12 cellular contexts compared by ENCODE assay signal in the genomic region with DNA sequence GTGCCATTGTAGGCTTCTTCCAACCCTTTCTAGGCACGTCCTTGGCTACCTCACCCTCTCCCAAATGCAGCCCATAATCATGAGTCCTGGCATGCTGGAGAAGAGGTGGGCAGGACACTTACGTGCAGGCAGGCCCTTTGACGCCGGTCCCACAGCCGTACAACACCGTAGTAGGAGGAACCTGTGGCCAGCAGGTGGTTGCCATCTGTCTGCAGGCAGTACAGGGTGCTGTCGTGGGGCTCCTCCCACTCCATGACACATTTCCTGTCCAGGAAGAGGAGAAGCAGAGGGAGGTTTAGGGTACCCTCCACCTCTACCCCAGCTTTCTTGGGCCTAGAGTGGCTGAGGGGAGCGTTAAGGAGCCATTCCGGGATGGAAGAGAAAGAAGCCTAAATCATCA. TPM values are rescaled to one million over a fixed set of nuclear protein-coding genes. Genes with fewer than 3 reads are reported as not detected.
DNase-seq lines count a peak whose midpoint lies in the region; ATAC-seq and TF ChIP-seq lines count a peak whose summit lies in the region.
"Had no signal": no experiment of that assay in that cellular context is flagged by ENCODE, and none has a peak within 500 bp of the region (broad histone marks: within the 10 kb centered on the region; RNA-seq: fewer than 3 reads in every experiment).

No MANE protein-coding gene starts in this region.

- no peaks in the 10 kb centered on the region for H3K4me1 ChIP-seq in ovary (ENCODE audit: insufficient read depth)

- TF ChIP-seq POLR2A in ovary (IDR thresholded peaks at IDR 0.05) = no peak

- H3K9me3 Mint-ChIP-seq in activated naive CD8-positive, alpha-beta T cell treated with anti-CD3 and anti-CD28 coated beads, Interleukin-2, amount 10 ng/mL, durations not matched to agents 7 days and 5 days = no peaks in the 10 kb centered on the region
- H3K9me3 Mint-ChIP-seq in nephron progenitor cell = no peaks in the 10 kb centered on the region

- H3K36me3 Mint-ChIP-seq in activated naive CD8-positive, alpha-beta T cell treated with anti-CD3 and anti-CD28 coated beads, Interleukin-2, amount 10 ng/mL, durations not matched to agents 7 days and 5 days = peaks cover 4% of the 10 kb centered on the region
- peaks cover 35% of the 10 kb centered on the region for H3K36me3 Mint-ChIP-seq in nephron progenitor cell (ENCODE audit: low read depth)

- no peak for TF ChIP-seq EP300 in ovary (IDR thresholded peaks at IDR 0.05)

- no peaks in the 10 kb centered on the region for H3K9me3 ChIP-seq in ovary

- no peaks in the 10 kb centered on the region for H3K27me3 Mint-ChIP-seq in activated naive CD8-positive, alpha-beta T cell treated with anti-CD3 and anti-CD28 coated beads, Interleukin-2, amount 10 ng/mL, durations not matched to agents 7 days and 5 days
- no peaks in the 10 kb centered on the region for H3K27me3 Mint-ChIP-seq in nephron progenitor cell (ENCODE audit: low read depth, poor library complexity)

- no peak overlapping the region for H3K27ac ChIP-seq in ovary

- no peak overlapping the region for H3K4me3 ChIP-seq in ovary

- POLR2A ChIA-PET in activated naive CD8-positive, alpha-beta T cell treated with anti-CD3 and anti-CD28 coated beads, Interleukin-2, amount 10 ng/mL, durations not matched to agents 7 days and 5 days (lab: Charles Lee) = no interaction called here

- intact Hi-C loops in ovary (cut with DNase I) = no loop called here

- H3K27me3 ChIP-seq in ovary = no peaks in the 10 kb centered on the region

- H3K36me3 ChIP-seq in ovary = peaks cover 2% of the 10 kb centered on the region

- no peak for TF ChIP-seq CTCF in nephron progenitor cell (IDR thresholded peaks at IDR 0.05)
- no peak for TF ChIP-seq CTCF in ovary (IDR thresholded peaks at IDR 0.05)
- no peak for TF ChIP-seq CTCF in GM20000 (IDR thresholded peaks at IDR 0.05; ENCODE audit: extremely low read depth, missing control alignments)

- peaks cover 6% of the 10 kb centered on the region for H3K4me1 Mint-ChIP-seq in activated naive CD8-positive, alpha-beta T cell treated with anti-CD3 and anti-CD28 coated beads, Interleukin-2, amount 10 ng/mL, durations not matched to agents 7 days and 5 days
- peaks cover 69% of the 10 kb centered on the region for H3K4me1 Mint-ChIP-seq in nephron progenitor cell

- ATAC-seq in activated CD4-positive, CD25-positive, alpha-beta regulatory T cell treated with anti-CD3 and anti-CD28 coated beads, Interleukin-2, amount 50 U/mL, for 24 hours = peak; percentile 41 to 58
- peak; percentile 63 for ATAC-seq in activated naive CD8-positive, alpha-beta T cell treated with anti-CD3 and anti-CD28 coated beads, Interleukin-2, amount 10 ng/mL, durations not matched to agents 7 days and 5 days (ENCODE audit: low read depth)

- in situ Hi-C loops in KBM-7 (cut with MboI; ENCODE audit: low pct_unique_long_range_greater_than_20kb, low sequenced_read_pairs) = no loop called here

- no peak overlapping the region for H3K4me3 Mint-ChIP-seq in activated naive CD8-positive, alpha-beta T cell treated with anti-CD3 and anti-CD28 coated beads, Interleukin-2, amount 10 ng/mL, durations not matched to agents 7 days and 5 days
- H3K4me3 Mint-ChIP-seq in nephron progenitor cell = no peak overlapping the region

- H3K27ac Mint-ChIP-seq in activated naive CD8-positive, alpha-beta T cell treated with anti-CD3 and anti-CD28 coated beads, Interleukin-2, amount 10 ng/mL, durations not matched to agents 7 days and 5 days = peak overlapping the region; percentile 82
- peak overlapping the region; percentile 91 for H3K27ac Mint-ChIP-seq in nephron progenitor cell

- no peak for DNase-seq in activated CD4-positive, CD25-positive, alpha-beta regulatory T cell treated with anti-CD3 and anti-CD28 coated beads, Interleukin-2, amount 50 U/mL, for 72 hours
- DNase-seq in KBM-7 = peak; percentile 25
- peak; percentile 32 for DNase-seq in activated naive CD8-positive, alpha-beta T cell treated with anti-CD3 and anti-CD28 coated beads, Interleukin-2, amount 10 ng/mL, durations not matched to agents 7 days and 5 days
- no peak for DNase-seq in nephron progenitor cell
- DNase-seq in ovary = no peak
- DNase-seq in NCI-H446 treated with DMSO at 0.1 percent for 48 hours (lab: John Stamatoyannopoulos, UW) = no peak
- no peak for DNase-seq in GM20000 (ENCODE audit: low spot score)
- DNase-seq: cortex of kidney, glutamatergic neuron, mesendoderm, NCI-H524 treated with DMSO at 0.1 percent for 48 hours had no signal

- WGBS in ovary, 3 donors = 43 to 67% (median 51%) methylated on average over 9 of the region's 9 CpGs

RNA-seq across cellular contexts. Expression of a gene that starts 23.4 kb away (rescaled TPM):
- total RNA-seq in activated naive CD8-positive, alpha-beta T cell treated with anti-CD3 and anti-CD28 coated beads, Interleukin-2, amount 10 ng/mL, durations not matched to agents 7 days and 5 days = 1 to 10 TPM; 4.0 to 5.5 TPM
- 10 to 100 TPM; 12.9 to 48.3 (median 18.3) TPM for total RNA-seq in ovary
- 10 to 100 TPM; 21.7 to 29.5 TPM for polyA plus RNA-seq in ovary

RNA-seq across cellular contexts. Expression of a gene that starts 23.4 kb away (rescaled TPM):
- total RNA-seq in activated naive CD8-positive, alpha-beta T cell treated with anti-CD3 and anti-CD28 coated beads, Interleukin-2, amount 10 ng/mL, durations not matched to agents 7 days and 5 days = 10 to 100 TPM; 34.9 to 37.7 TPM
- total RNA-seq in ovary = 10 to 100 TPM; 21.9 to 33.8 (median 31.0) TPM
- 10 to 100 TPM; 17.3 to 31.9 TPM for polyA plus RNA-seq in ovary

Comparison
In these comparisons a context has a peak if more than half of its experiments do, and no peak if none do; other contexts are left out.
1. DNase-seq: peak in KBM-7 (single experiment) and activated naive CD8-positive, alpha-beta T cell treated with anti-CD3 and anti-CD28 coated beads, Interleukin-2, amount 10 ng/mL, durations not matched to agents 7 days and 5 days (single experiment); none in activated CD4-positive, CD25-positive, alpha-beta regulatory T cell treated with anti-CD3 and anti-CD28 coated beads, Interleukin-2, amount 50 U/mL, for 72 hours (single experiment), nephron progenitor cell (single experiment), ovary (0 of 5), NCI-H446 treated with DMSO at 0.1 percent for 48 hours (single experiment) and GM20000 (single experiment).